Comparison of ENCODE assay signal across 2 cellular contexts in the genomic region with DNA sequence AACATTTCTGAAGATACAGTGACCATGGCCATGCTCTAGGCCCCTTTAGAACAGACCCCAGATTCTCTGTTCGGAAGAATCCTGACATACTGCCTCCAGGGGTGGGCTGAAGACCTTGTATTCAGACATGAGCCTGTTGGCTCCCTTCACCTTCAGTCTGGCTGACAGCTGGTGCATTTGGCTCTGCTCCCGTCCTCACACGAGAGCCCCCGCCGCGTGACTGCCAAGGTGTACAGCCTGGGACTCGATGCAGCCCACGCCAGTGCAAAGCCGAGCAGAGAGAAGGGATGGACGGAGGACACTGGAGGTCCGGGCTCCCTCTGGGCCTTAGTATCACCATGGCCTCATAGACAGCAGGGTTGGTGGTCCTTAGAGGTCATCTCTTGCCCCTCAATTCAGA.
TF ChIP-seq lines count a peak whose summit lies in the region.

No MANE protein-coding gene starts in this region.

TF ChIP-seq in IMR-90, 13 proteins besides CTCF, POLR2A, EP300 and RAD21:
- TF ChIP-seq MAFK (IDR thresholded peaks at IDR 0.05; ENCODE audit: low read depth, low read length) (no peak), FOS (IDR thresholded peaks at IDR 0.05; ENCODE audit: low read depth, low read length) (no peak), MAZ (IDR thresholded peaks at IDR 0.05; ENCODE audit: borderline replicate concordance, low read depth, low read length) (no peak), BHLHE40 (IDR thresholded peaks at IDR 0.05; ENCODE audit: low read depth, low read length) (no peak), CHD1 (IDR thresholded peaks at IDR 0.05; ENCODE audit: low read depth, low read length) (no peak), RFX5 (IDR thresholded peaks at IDR 0.05; ENCODE audit: low read depth, low read length) (no peak), SMC3 (IDR thresholded peaks at IDR 0.05; ENCODE audit: low read depth, low read length) (no peak), RCOR1 (IDR thresholded peaks at IDR 0.05; ENCODE audit: insufficient replicate concordance, low read length) (no peak), MXI1 (IDR thresholded peaks at IDR 0.05; ENCODE audit: borderline replicate concordance, low read depth, low read length) (no peak), NFE2L2 (IDR thresholded peaks at IDR 0.05; ENCODE audit: low read depth, low read length) (no peak), CEBPB (IDR thresholded peaks at IDR 0.05; ENCODE audit: low read depth, low read length) (no peak)
- TF ChIP-seq, protein P1, sequence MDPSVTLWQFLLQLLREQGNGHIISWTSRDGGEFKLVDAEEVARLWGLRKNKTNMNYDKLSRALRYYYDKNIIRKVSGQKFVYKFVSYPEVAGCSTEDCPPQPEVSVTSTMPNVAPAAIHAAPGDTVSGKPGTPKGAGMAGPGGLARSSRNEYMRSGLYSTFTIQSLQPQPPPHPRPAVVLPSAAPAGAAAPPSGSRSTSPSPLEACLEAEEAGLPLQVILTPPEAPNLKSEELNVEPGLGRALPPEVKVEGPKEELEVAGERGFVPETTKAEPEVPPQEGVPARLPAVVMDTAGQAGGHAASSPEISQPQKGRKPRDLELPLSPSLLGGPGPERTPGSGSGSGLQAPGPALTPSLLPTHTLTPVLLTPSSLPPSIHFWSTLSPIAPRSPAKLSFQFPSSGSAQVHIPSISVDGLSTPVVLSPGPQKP (IDR thresholded peaks at IDR 0.05; ENCODE audit: borderline replicate concordance, low read depth, low read length) = no peak
- TF ChIP-seq, protein P2, sequence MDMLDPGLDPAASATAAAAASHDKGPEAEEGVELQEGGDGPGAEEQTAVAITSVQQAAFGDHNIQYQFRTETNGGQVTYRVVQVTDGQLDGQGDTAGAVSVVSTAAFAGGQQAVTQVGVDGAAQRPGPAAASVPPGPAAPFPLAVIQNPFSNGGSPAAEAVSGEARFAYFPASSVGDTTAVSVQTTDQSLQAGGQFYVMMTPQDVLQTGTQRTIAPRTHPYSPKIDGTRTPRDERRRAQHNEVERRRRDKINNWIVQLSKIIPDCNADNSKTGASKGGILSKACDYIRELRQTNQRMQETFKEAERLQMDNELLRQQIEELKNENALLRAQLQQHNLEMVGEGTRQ (IDR thresholded peaks at IDR 0.05; ENCODE audit: low read depth, low read length) = no peak

TF ChIP-seq in SK-N-SH, 30 proteins besides CTCF, POLR2A, EP300 and RAD21:
- TF ChIP-seq RFX5 (IDR thresholded peaks at IDR 0.05; ENCODE audit: low read length) (no peak), CHD2 (IDR thresholded peaks at IDR 0.05; ENCODE audit: low read length, partially characterized antibody) (no peak), SIN3A (IDR thresholded peaks at IDR 0.05; ENCODE audit: borderline replicate concordance, low read depth, low read length) (no peak), GATA2 (CRISPR knock-in tag; IDR thresholded peaks at IDR 0.05) (no peak), TAF1 (IDR thresholded peaks at IDR 0.05; ENCODE audit: borderline replicate concordance, low read depth, low read length) (no peak), RCOR1 (IDR thresholded peaks at IDR 0.05; ENCODE audit: low read length) (no peak), YY1 (IDR thresholded peaks at IDR 0.05; ENCODE audit: low read depth) (no peak), FOXJ3 (CRISPR knock-in tag; IDR thresholded peaks at IDR 0.05) (no peak), MEF2A (IDR thresholded peaks at IDR 0.05; ENCODE audit: borderline replicate concordance, low read depth) (no peak), GABPA (IDR thresholded peaks at IDR 0.05; ENCODE audit: low read depth) (no peak)
- TF ChIP-seq, protein P3, sequence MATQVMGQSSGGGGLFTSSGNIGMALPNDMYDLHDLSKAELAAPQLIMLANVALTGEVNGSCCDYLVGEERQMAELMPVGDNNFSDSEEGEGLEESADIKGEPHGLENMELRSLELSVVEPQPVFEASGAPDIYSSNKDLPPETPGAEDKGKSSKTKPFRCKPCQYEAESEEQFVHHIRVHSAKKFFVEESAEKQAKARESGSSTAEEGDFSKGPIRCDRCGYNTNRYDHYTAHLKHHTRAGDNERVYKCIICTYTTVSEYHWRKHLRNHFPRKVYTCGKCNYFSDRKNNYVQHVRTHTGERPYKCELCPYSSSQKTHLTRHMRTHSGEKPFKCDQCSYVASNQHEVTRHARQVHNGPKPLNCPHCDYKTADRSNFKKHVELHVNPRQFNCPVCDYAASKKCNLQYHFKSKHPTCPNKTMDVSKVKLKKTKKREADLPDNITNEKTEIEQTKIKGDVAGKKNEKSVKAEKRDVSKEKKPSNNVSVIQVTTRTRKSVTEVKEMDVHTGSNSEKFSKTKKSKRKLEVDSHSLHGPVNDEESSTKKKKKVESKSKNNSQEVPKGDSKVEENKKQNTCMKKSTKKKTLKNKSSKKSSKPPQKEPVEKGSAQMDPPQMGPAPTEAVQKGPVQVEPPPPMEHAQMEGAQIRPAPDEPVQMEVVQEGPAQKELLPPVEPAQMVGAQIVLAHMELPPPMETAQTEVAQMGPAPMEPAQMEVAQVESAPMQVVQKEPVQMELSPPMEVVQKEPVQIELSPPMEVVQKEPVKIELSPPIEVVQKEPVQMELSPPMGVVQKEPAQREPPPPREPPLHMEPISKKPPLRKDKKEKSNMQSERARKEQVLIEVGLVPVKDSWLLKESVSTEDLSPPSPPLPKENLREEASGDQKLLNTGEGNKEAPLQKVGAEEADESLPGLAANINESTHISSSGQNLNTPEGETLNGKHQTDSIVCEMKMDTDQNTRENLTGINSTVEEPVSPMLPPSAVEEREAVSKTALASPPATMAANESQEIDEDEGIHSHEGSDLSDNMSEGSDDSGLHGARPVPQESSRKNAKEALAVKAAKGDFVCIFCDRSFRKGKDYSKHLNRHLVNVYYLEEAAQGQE (IDR thresholded peaks at IDR 0.05; ENCODE audit: low read depth, low read length) = no peak
